Comparison of ENCODE assay signal across 1 cellular context in the genomic region with DNA sequence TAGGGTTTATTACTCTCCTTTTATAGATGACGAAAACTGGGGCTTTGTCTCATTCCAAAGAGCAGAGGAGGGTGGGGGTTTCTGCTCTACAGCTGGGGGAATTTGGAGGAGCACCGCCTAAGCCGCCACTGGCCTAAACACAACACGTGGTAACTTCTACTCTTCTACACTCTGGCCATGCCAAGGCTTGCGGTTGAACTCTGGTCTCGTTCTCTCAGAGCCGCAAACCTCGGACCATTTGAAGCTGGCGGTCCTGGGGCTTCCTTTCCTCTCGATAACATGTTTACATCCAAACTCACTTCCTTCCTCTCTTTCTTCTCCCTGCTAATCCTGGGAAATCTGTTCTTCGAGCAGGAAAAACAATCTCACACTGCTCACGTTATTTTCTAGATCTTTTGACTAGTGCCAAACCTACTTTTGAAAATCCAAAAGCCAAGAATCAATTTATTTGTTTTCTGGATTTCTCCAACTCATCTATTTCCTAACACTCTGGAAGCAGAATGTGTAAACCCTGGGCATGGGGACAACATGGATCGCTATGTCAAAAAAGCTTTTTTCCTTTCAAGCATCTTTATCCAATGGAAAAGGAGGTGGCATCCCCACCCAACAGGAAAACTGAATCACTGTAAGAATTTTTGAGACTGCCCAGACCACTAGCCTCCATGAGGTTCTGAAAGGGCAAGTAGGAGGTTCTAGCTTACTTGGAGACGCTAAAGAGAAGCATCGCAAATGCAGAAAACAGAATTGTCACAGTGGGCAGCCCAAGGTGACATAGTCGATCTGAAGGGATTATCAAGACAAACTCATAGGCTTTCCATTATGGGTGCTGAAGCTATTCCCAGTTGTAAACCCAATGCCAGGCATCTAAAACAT.
TF ChIP-seq lines count a peak whose summit lies in the region.

No MANE protein-coding gene starts in this region.

TF ChIP-seq in HepG2, 621 proteins besides CTCF, POLR2A, EP300 and RAD21 (continued from another document and continues in another):
- TF ChIP-seq, protein P1, sequence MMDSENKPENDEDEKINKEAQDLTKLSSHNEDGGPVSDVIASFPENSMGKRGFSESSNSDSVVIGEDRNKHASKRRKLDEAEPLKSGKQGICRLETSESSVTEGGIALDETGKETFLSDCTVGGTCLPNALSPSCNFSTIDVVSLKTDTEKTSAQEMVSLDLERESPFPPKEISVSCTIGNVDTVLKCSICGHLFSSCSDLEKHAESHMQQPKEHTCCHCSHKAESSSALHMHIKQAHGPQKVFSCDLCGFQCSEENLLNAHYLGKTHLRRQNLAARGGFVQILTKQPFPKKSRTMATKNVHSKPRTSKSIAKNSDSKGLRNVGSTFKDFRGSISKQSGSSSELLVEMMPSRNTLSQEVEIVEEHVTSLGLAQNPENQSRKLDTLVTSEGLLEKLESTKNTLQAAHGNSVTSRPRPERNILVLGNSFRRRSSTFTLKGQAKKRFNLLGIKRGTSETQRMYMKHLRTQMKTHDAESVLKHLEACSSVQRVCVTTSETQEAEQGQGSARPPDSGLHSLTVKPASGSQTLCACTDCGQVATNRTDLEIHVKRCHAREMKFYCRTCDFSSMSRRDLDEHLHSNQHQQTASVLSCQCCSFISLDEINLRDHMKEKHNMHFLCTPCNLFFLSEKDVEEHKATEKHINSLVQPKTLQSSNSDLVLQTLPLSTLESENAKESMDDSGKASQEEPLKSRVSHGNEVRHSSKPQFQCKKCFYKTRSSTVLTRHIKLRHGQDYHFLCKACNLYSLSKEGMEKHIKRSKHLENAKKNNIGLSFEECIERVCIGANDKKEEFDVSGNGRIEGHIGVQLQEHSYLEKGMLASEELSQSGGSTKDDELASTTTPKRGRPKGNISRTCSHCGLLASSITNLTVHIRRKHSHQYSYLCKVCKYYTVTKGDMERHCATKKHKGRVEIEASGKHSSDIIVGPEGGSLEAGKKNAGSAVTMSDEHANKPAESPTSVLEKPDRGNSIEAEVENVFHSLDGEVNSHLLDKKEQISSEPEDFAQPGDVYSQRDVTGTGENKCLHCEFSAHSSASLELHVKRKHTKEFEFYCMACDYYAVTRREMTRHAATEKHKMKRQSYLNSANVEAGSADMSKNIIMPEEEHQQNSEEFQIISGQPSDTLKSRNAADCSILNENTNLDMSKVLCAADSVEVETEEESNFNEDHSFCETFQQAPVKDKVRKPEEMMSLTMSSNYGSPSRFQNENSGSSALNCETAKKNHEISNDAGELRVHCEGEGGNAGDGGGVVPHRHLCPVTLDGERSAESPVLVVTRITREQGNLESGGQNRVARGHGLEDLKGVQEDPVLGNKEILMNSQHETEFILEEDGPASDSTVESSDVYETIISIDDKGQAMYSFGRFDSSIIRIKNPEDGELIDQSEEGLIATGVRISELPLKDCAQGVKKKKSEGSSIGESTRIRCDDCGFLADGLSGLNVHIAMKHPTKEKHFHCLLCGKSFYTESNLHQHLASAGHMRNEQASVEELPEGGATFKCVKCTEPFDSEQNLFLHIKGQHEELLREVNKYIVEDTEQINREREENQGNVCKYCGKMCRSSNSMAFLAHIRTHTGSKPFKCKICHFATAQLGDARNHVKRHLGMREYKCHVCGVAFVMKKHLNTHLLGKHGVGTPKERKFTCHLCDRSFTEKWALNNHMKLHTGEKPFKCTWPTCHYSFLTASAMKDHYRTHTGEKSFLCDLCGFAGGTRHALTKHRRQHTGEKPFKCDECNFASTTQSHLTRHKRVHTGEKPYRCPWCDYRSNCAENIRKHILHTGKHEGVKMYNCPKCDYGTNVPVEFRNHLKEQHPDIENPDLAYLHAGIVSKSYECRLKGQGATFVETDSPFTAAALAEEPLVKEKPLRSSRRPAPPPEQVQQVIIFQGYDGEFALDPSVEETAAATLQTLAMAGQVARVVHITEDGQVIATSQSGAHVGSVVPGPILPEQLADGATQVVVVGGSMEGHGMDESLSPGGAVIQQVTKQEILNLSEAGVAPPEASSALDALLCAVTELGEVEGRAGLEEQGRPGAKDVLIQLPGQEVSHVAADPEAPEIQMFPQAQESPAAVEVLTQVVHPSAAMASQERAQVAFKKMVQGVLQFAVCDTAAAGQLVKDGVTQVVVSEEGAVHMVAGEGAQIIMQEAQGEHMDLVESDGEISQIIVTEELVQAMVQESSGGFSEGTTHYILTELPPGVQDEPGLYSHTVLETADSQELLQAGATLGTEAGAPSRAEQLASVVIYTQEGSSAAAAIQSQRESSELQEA (CRISPR knock-in tag; IDR thresholded peaks at IDR 0.05; ENCODE audit: not compliant biosample characterization) = peak; percentile 83
- TF ChIP-seq ZBTB21 (CRISPR knock-in tag; IDR thresholded peaks at IDR 0.05) = peak; percentile 53; the same call in 1 of the 2 replicates
- peak; percentile 96 for TF ChIP-seq KLF6 (CRISPR knock-in tag; IDR thresholded peaks at IDR 0.05)
- peak; percentile 88; the same call in 1 of the 2 replicates for TF ChIP-seq ZNF879 (CRISPR knock-in tag; IDR thresholded peaks at IDR 0.05)
- TF ChIP-seq, protein P2, sequence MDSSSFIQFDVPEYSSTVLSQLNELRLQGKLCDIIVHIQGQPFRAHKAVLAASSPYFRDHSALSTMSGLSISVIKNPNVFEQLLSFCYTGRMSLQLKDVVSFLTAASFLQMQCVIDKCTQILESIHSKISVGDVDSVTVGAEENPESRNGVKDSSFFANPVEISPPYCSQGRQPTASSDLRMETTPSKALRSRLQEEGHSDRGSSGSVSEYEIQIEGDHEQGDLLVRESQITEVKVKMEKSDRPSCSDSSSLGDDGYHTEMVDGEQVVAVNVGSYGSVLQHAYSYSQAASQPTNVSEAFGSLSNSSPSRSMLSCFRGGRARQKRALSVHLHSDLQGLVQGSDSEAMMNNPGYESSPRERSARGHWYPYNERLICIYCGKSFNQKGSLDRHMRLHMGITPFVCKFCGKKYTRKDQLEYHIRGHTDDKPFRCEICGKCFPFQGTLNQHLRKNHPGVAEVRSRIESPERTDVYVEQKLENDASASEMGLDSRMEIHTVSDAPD (CRISPR knock-in tag; IDR thresholded peaks at IDR 0.05) = peak; percentile 88; the same call in 1 of the 2 replicates
- TF ChIP-seq KLF11 (CRISPR knock-in tag; IDR thresholded peaks at IDR 0.05) = peak; percentile 96
- TF ChIP-seq IRX3 (CRISPR knock-in tag; IDR thresholded peaks at IDR 0.05; ENCODE audit: borderline replicate concordance, low read depth) = peak; percentile 84
- peak; percentile 94 for TF ChIP-seq CBFB (CRISPR knock-in tag; IDR thresholded peaks at IDR 0.05)
- TF ChIP-seq ZNF3 (CRISPR knock-in tag; IDR thresholded peaks at IDR 0.05) = no peak; the same call in 1 of the 2 replicates
- peak; percentile 97 for TF ChIP-seq ZSCAN9 (CRISPR knock-in tag; IDR thresholded peaks at IDR 0.05; ENCODE audit: borderline replicate concordance)
- peak; percentile 28 for TF ChIP-seq MIER2 (CRISPR knock-in tag; IDR thresholded peaks at IDR 0.05)
- TF ChIP-seq SOX13 (IDR thresholded peaks at IDR 0.05) = peak; percentile 32; the same call in 1 of the 2 replicates
- peak; percentile 1 to 68; a peak in 2 of 4 replicates for TF ChIP-seq SOX13 (CRISPR knock-in tag; conservative IDR thresholded peaks at IDR 0.05 in 1 of 2, IDR thresholded peaks at IDR 0.05 in 1 of 2)
- no peak for TF ChIP-seq ZFP90 (CRISPR knock-in tag; IDR thresholded peaks at IDR 0.05; ENCODE audit: borderline replicate concordance)
- no peak for TF ChIP-seq ZNF615 (CRISPR knock-in tag; IDR thresholded peaks at IDR 0.05; ENCODE audit: borderline replicate concordance)
- 0 out of 2 replicates have a peak, but pooled peaks have one; percentile 30 for TF ChIP-seq ZNF230 (CRISPR knock-in tag; IDR thresholded peaks at IDR 0.05)
- no peak for TF ChIP-seq MTA3 (CRISPR knock-in tag; IDR thresholded peaks at IDR 0.05)
- TF ChIP-seq, protein P3, sequence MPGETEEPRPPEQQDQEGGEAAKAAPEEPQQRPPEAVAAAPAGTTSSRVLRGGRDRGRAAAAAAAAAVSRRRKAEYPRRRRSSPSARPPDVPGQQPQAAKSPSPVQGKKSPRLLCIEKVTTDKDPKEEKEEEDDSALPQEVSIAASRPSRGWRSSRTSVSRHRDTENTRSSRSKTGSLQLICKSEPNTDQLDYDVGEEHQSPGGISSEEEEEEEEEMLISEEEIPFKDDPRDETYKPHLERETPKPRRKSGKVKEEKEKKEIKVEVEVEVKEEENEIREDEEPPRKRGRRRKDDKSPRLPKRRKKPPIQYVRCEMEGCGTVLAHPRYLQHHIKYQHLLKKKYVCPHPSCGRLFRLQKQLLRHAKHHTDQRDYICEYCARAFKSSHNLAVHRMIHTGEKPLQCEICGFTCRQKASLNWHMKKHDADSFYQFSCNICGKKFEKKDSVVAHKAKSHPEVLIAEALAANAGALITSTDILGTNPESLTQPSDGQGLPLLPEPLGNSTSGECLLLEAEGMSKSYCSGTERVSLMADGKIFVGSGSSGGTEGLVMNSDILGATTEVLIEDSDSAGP (CRISPR knock-in tag; IDR thresholded peaks at IDR 0.05; ENCODE audit: borderline replicate concordance) = 0 out of 2 replicates have a peak, but pooled peaks have one; percentile 45
- TF ChIP-seq AGO2 (optimal IDR thresholded peaks at IDR 0.05; ENCODE audit: low read depth, low read length) = no peak
- TF ChIP-seq PRPF4 (IDR thresholded peaks at IDR 0.05; ENCODE audit: low read depth, low read length, poor library complexity, severe bottlenecking) = no peak
- no peak for TF ChIP-seq NBN (conservative IDR thresholded peaks at IDR 0.05)
- peak; percentile 95; the same call in 1 of the 2 replicates for TF ChIP-seq ZNF607 (CRISPR knock-in tag; IDR thresholded peaks at IDR 0.05; ENCODE audit: borderline replicate concordance)
- TF ChIP-seq, protein P4, sequence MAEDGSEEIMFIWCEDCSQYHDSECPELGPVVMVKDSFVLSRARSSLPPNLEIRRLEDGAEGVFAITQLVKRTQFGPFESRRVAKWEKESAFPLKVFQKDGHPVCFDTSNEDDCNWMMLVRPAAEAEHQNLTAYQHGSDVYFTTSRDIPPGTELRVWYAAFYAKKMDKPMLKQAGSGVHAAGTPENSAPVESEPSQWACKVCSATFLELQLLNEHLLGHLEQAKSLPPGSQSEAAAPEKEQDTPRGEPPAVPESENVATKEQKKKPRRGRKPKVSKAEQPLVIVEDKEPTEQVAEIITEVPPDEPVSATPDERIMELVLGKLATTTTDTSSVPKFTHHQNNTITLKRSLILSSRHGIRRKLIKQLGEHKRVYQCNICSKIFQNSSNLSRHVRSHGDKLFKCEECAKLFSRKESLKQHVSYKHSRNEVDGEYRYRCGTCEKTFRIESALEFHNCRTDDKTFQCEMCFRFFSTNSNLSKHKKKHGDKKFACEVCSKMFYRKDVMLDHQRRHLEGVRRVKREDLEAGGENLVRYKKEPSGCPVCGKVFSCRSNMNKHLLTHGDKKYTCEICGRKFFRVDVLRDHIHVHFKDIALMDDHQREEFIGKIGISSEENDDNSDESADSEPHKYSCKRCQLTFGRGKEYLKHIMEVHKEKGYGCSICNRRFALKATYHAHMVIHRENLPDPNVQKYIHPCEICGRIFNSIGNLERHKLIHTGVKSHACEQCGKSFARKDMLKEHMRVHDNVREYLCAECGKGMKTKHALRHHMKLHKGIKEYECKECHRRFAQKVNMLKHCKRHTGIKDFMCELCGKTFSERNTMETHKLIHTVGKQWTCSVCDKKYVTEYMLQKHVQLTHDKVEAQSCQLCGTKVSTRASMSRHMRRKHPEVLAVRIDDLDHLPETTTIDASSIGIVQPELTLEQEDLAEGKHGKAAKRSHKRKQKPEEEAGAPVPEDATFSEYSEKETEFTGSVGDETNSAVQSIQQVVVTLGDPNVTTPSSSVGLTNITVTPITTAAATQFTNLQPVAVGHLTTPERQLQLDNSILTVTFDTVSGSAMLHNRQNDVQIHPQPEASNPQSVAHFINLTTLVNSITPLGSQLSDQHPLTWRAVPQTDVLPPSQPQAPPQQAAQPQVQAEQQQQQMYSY (CRISPR knock-in tag; IDR thresholded peaks at IDR 0.05) = no peak
- TF ChIP-seq, protein P5, sequence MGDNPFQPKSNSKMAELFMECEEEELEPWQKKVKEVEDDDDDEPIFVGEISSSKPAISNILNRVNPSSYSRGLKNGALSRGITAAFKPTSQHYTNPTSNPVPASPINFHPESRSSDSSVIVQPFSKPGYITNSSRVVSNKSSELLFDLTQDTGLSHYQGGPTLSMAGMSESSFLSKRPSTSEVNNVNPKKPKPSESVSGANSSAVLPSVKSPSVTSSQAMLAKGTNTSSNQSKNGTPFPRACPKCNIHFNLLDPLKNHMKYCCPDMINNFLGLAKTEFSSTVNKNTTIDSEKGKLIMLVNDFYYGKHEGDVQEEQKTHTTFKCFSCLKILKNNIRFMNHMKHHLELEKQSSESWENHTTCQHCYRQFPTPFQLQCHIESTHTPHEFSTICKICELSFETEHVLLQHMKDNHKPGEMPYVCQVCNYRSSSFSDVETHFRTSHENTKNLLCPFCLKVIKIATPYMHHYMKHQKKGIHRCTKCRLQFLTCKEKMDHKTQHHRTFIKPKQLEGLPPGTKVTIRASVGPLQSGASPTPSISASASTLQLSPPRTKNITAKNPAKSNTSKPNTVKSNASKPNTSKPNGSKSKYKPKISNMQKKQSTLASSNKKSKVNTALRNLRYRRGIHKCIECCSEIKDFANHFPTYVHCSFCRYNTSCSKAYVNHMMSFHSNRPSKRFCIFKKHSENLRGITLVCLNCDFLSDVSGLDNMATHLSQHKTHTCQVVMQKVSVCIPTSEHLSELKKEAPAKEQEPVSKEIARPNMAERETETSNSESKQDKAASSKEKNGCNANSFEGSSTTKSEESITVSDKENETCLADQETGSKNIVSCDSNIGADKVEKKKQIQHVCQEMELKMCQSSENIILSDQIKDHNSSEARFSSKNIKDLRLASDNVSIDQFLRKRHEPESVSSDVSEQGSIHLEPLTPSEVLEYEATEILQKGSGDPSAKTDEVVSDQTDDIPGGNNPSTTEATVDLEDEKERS (CRISPR knock-in tag; IDR thresholded peaks at IDR 0.05) = peak; percentile 53; the same call in 1 of the 2 replicates
- TF ChIP-seq, protein P6, sequence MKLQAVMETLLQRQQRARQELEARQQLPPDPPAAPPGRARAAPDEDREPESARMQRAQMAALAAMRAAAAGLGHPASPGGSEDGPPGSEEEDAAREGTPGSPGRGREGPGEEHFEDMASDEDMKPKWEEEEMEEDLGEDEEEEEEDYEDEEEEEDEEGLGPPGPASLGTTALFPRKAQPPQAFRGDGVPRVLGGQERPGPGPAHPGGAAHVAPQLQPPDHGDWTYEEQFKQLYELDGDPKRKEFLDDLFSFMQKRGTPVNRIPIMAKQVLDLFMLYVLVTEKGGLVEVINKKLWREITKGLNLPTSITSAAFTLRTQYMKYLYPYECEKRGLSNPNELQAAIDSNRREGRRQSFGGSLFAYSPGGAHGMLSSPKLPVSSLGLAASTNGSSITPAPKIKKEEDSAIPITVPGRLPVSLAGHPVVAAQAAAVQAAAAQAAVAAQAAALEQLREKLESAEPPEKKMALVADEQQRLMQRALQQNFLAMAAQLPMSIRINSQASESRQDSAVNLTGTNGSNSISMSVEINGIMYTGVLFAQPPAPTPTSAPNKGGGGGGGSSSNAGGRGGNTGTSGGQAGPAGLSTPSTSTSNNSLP (IDR thresholded peaks at IDR 0.05; ENCODE audit: low read depth, low read length) = no peak
- TF ChIP-seq ZNF703 (CRISPR knock-in tag; IDR thresholded peaks at IDR 0.05; ENCODE audit: borderline replicate concordance) = no peak
- TF ChIP-seq MAFF (IDR thresholded peaks at IDR 0.05; ENCODE audit: low read depth, low read length) = no peak
- peak; percentile 76 for TF ChIP-seq TAF1 (CRISPR knock-in tag; IDR thresholded peaks at IDR 0.05)
- TF ChIP-seq, protein P7, sequence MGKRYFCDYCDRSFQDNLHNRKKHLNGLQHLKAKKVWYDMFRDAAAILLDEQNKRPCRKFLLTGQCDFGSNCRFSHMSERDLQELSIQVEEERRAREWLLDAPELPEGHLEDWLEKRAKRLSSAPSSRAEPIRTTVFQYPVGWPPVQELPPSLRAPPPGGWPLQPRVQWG (CRISPR knock-in tag; IDR thresholded peaks at IDR 0.05; ENCODE audit: borderline replicate concordance, low read depth) = no peak
- no peak for TF ChIP-seq AGO1 (IDR thresholded peaks at IDR 0.05; ENCODE audit: low read depth, low read length, poor library complexity, severe bottlenecking)
- no peak for TF ChIP-seq EED (CRISPR knock-in tag; IDR thresholded peaks at IDR 0.05)
- no peak for TF ChIP-seq ZNF333 (CRISPR knock-in tag; IDR thresholded peaks at IDR 0.05; ENCODE audit: borderline replicate concordance)
- peak; percentile 98 for TF ChIP-seq ERF (CRISPR knock-in tag; IDR thresholded peaks at IDR 0.05)
- no peak for TF ChIP-seq ZNF619 (CRISPR knock-in tag; IDR thresholded peaks at IDR 0.05)
